16 cellular contexts compared by ENCODE assay signal in the genomic region with DNA sequence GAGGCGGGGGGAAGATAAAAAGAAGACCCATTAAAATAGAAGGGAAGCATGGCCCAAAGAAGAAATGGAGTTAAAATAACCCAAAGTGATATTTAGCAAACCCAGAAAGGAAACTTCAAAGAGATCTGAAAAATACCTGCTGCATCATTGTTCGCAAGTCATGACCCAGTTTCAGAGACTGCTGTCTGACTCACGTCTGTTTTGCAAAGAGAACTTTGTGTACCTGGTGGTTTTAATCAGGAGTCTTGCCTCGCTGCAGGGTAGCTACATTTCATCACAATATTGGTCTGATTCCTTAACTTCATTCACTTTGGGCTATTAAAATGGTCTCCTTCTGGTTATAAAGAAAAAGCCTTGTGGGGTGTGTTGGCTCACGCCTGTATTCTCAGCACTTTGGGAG.
DNase-seq lines count a peak whose midpoint lies in the region; ATAC-seq and TF ChIP-seq lines count a peak whose summit lies in the region.
"Had no signal": no experiment of that assay in that cellular context is flagged by ENCODE, and none has a peak within 500 bp of the region (broad histone marks: within the 10 kb centered on the region; RNA-seq: fewer than 3 reads in every experiment).

No MANE protein-coding gene starts in this region.

- no peaks in the 10 kb centered on the region for H3K9me3 ChIP-seq in CD4-positive, alpha-beta memory T cell (ENCODE audit: control insufficient read depth in 1 of 2, low read length in 2 of 2)
- H3K9me3 ChIP-seq in osteoblast (ENCODE audit: low read depth, low read length) (no peaks in the 10 kb centered on the region), uterus (no peaks in the 10 kb centered on the region)

- no peaks in the 10 kb centered on the region for H4K20me1 ChIP-seq in osteoblast (ENCODE audit: insufficient read depth, low read length)
- H4K20me1 ChIP-seq: BLaER1 treated with 17β-estradiol and CSF1 and Interleukin-3, amounts not matched to agents 10 nM and 100 nM had no signal

- POLR2A ChIA-PET in CD4-positive, alpha-beta memory T cell (lab: Charles Lee; ENCODE audit: partially characterized antibody), result no interaction called here

- H3K4me1 ChIP-seq in CD4-positive, alpha-beta memory T cell (ENCODE audit: insufficient read depth, low read length), result no peaks in the 10 kb centered on the region
- H3K4me1 ChIP-seq in osteoblast (ENCODE audit: insufficient read depth, low read length) (no peaks in the 10 kb centered on the region), uterus (no peaks in the 10 kb centered on the region)

- peaks cover 1 to 2% of the 10 kb centered on the region in 2 donors for H3K27me3 Mint-ChIP-seq in CD4-positive, alpha-beta memory T cell
- no peaks in the 10 kb centered on the region for H3K27me3 Mint-ChIP-seq in activated T-helper 17 cell treated with anti-CD3 and anti-CD28 coated beads, Interleukin-2, amount 50 U/mL, for 72 hours
- H3K27me3 Mint-ChIP-seq in activated T-cell treated with anti-CD3 and anti-CD28 coated beads, Interleukin-2, amount 50 U/mL, for 72 hours (ENCODE audit: low read depth), result no peaks in the 10 kb centered on the region

- peak overlapping the region in 6 of 7 donors; percentile 18 to 76 (median 42) for H3K27ac Mint-ChIP-seq in CD4-positive, alpha-beta memory T cell
- H3K27ac Mint-ChIP-seq in activated T-helper 17 cell treated with anti-CD3 and anti-CD28 coated beads, Interleukin-2, amount 50 U/mL, for 72 hours, result no peak overlapping the region
- no peak overlapping the region for H3K27ac Mint-ChIP-seq in activated T-cell treated with anti-CD3 and anti-CD28 coated beads, Interleukin-2, amount 50 U/mL, for 72 hours
- H3K27ac Mint-ChIP-seq: CD4-positive, CD25-positive, alpha-beta regulatory T cell; GM23338 had no signal

- H3K79me2 ChIP-seq in osteoblast (ENCODE audit: insufficient read depth, low read length), result no peaks in the 10 kb centered on the region

- intact Hi-C loops in CD4-positive, alpha-beta memory T cell (cut with micrococcal nuclease), result no loop called here
- intact Hi-C loops in dorsolateral prefrontal cortex (cut with DNase I) (no loop called here), uterus (cut with DNase I; ENCODE audit: low total_unique reads) (no loop called here)

- H3K27me3 ChIP-seq in CD4-positive, alpha-beta memory T cell (ENCODE audit: insufficient read depth, low read length), result no peaks in the 10 kb centered on the region
- H3K27me3 ChIP-seq in dorsolateral prefrontal cortex (no peaks in the 10 kb centered on the region), osteoblast (ENCODE audit: insufficient read depth, low read length) (no peaks in the 10 kb centered on the region), uterus (no peaks in the 10 kb centered on the region)
- H3K27me3 ChIP-seq: BLaER1 treated with 17β-estradiol and CSF1 and Interleukin-3, amounts not matched to agents 10 nM and 100 nM had no signal

- TF ChIP-seq POLR2A in uterus (IDR thresholded peaks at IDR 0.05), result no peak

- TF ChIP-seq CTCF in dorsolateral prefrontal cortex (IDR thresholded peaks at IDR 0.05 in 54 of 56, conservative IDR thresholded peaks at IDR 0.05 in 2 of 56; ENCODE audit: low read depth in 1 of 56, partially characterized antibody in 56 of 56) (no peak), osteoblast (IDR thresholded peaks at IDR 0.05; ENCODE audit: extremely low read depth, low read depth, low read length) (no peak), uterus (IDR thresholded peaks at IDR 0.05) (no peak)

- peak; percentile 62 for ATAC-seq in activated T-helper 17 cell treated with anti-CD3 and anti-CD28 coated beads, Interleukin-2, amount 50 U/mL, for 72 hours (replicated peaks)
- ATAC-seq in activated T-cell treated with anti-CD3 and anti-CD28 coated beads, Interleukin-2, amount 50 U/mL, for 72 hours (replicated peaks in 1 of 2), result no peak
- ATAC-seq in GM21526 (IDR thresholded peaks at IDR 0.05; ENCODE audit: low FRiP score, unreplicated experiment) (no peak), HG03175 (IDR thresholded peaks at IDR 0.05; ENCODE audit: unreplicated experiment) (no peak)
- ATAC-seq: GM12878, GM23338 had no signal

- H3K36me3 Mint-ChIP-seq in CD4-positive, alpha-beta memory T cell, result no peaks in the 10 kb centered on the region
- no peaks in the 10 kb centered on the region for H3K36me3 Mint-ChIP-seq in activated T-helper 17 cell treated with anti-CD3 and anti-CD28 coated beads, Interleukin-2, amount 50 U/mL, for 72 hours (ENCODE audit: low read depth)
- no peaks in the 10 kb centered on the region for H3K36me3 Mint-ChIP-seq in activated T-cell treated with anti-CD3 and anti-CD28 coated beads, Interleukin-2, amount 50 U/mL, for 72 hours (ENCODE audit: insufficient read depth in 2 of 2)
- H3K36me3 Mint-ChIP-seq: CD4-positive, CD25-positive, alpha-beta regulatory T cell had no signal

- no peaks in the 10 kb centered on the region for H3K4me1 Mint-ChIP-seq in CD4-positive, alpha-beta memory T cell
- H3K4me1 Mint-ChIP-seq in activated T-helper 17 cell treated with anti-CD3 and anti-CD28 coated beads, Interleukin-2, amount 50 U/mL, for 72 hours, result no peaks in the 10 kb centered on the region
- H3K4me1 Mint-ChIP-seq in activated T-cell treated with anti-CD3 and anti-CD28 coated beads, Interleukin-2, amount 50 U/mL, for 72 hours (ENCODE audit: low read depth), result no peaks in the 10 kb centered on the region
- H3K4me1 Mint-ChIP-seq: CD4-positive, CD25-positive, alpha-beta regulatory T cell; GM23338 had no signal

- peaks cover 0 to 5% (median 0%) of the 10 kb centered on the region in 8 donors for H3K9me3 Mint-ChIP-seq in CD4-positive, alpha-beta memory T cell
- no peaks in the 10 kb centered on the region for H3K9me3 Mint-ChIP-seq in activated T-helper 17 cell treated with anti-CD3 and anti-CD28 coated beads, Interleukin-2, amount 50 U/mL, for 72 hours
- H3K9me3 Mint-ChIP-seq in activated T-cell treated with anti-CD3 and anti-CD28 coated beads, Interleukin-2, amount 50 U/mL, for 72 hours, result peaks cover 2 to 3% of the 10 kb centered on the region in 2 donors

- H2AFZ ChIP-seq in osteoblast (ENCODE audit: low read length), result no peak overlapping the region
- H2AFZ ChIP-seq: GM23338 had no signal

- no peak overlapping the region for H3K4me3 Mint-ChIP-seq in CD4-positive, alpha-beta memory T cell
- H3K4me3 Mint-ChIP-seq in activated T-helper 17 cell treated with anti-CD3 and anti-CD28 coated beads, Interleukin-2, amount 50 U/mL, for 72 hours, result no peak overlapping the region
- H3K4me3 Mint-ChIP-seq in activated T-cell treated with anti-CD3 and anti-CD28 coated beads, Interleukin-2, amount 50 U/mL, for 72 hours, result no peak overlapping the region
- H3K4me3 Mint-ChIP-seq: CD4-positive, CD25-positive, alpha-beta regulatory T cell; GM23338 had no signal

- H3K4me3 ChIP-seq in CD4-positive, alpha-beta memory T cell (ENCODE audit: low read length in 2 of 2), result no peak overlapping the region
- H3K4me3 ChIP-seq in dorsolateral prefrontal cortex (no peak overlapping the region), osteoblast (ENCODE audit: insufficient read depth, low read length) (no peak overlapping the region), uterus (no peak overlapping the region)
- H3K4me3 ChIP-seq: BLaER1 treated with 17β-estradiol and CSF1 and Interleukin-3, amounts not matched to agents 10 nM and 100 nM; GM12878; GM23338 had no signal

- CTCF ChIA-PET in CD4-positive, alpha-beta memory T cell (lab: Charles Lee; ENCODE audit: partially characterized antibody), result no interaction called here

- H3K27ac ChIP-seq in CD4-positive, alpha-beta memory T cell (ENCODE audit: low read depth, low read length), result no peak overlapping the region
- peak overlapping the region in 36 of 59 donors; percentile 6 to 80 (median 44) for H3K27ac ChIP-seq in dorsolateral prefrontal cortex
- no peak overlapping the region for H3K27ac ChIP-seq in osteoblast (ENCODE audit: low read depth, low read length)
- no peak overlapping the region for H3K27ac ChIP-seq in uterus
- H3K27ac ChIP-seq: BLaER1 treated with 17β-estradiol and CSF1 and Interleukin-3, amounts not matched to agents 10 nM and 100 nM had no signal

- H3K36me3 ChIP-seq in CD4-positive, alpha-beta memory T cell (ENCODE audit: insufficient read depth, low read length), result no peaks in the 10 kb centered on the region
- H3K36me3 ChIP-seq in osteoblast (ENCODE audit: insufficient read depth, low read length) (no peaks in the 10 kb centered on the region), uterus (no peaks in the 10 kb centered on the region)
- H3K36me3 ChIP-seq: BLaER1 treated with 17β-estradiol and CSF1 and Interleukin-3, amounts not matched to agents 10 nM and 100 nM had no signal

- DNase-seq in CD4-positive, alpha-beta memory T cell, result peak in 4 of 5 donors; percentile 3 to 37 (median 20)
- DNase-seq in dorsolateral prefrontal cortex (no peak), osteoblast (ENCODE audit: insufficient read length, low spot score, missing footprints) (peak; percentile 10), uterus (no peak)
- no peak for DNase-seq in activated T-cell treated with anti-CD3 and anti-CD28 coated beads, Interleukin-2, amount 50 U/mL, for 72 hours
- DNase-seq: 8988T; Calu3; CD4-positive, CD25-positive, alpha-beta regulatory T cell; DMS 273 treated with DMSO at 0.1 percent for 48 hours; H7 had no signal

- no peak overlapping the region for H3K4me2 ChIP-seq in osteoblast (ENCODE audit: insufficient read depth, low read length)
- H3K4me2 ChIP-seq: BLaER1 treated with 17β-estradiol and CSF1 and Interleukin-3, amounts not matched to agents 10 nM and 100 nM; GM23338 had no signal

Comparison
In these comparisons a context has a peak if more than half of its experiments do, and no peak if none do; other contexts are left out.
1. DNase-seq: peak in CD4-positive, alpha-beta memory T cell (4 of 5) and osteoblast (single experiment); none in dorsolateral prefrontal cortex (0 of 10), activated T-cell treated with anti-CD3 and anti-CD28 coated beads, Interleukin-2, amount 50 U/mL, for 72 hours (0 of 2) and uterus (0 of 2).
2. H3K27ac ChIP-seq: peak in dorsolateral prefrontal cortex (36 of 59); none in CD4-positive, alpha-beta memory T cell (single experiment), osteoblast (single experiment) and uterus (0 of 2).
3. H3K27ac Mint-ChIP-seq: peak in CD4-positive, alpha-beta memory T cell (6 of 7); none in activated T-helper 17 cell treated with anti-CD3 and anti-CD28 coated beads, Interleukin-2, amount 50 U/mL, for 72 hours (single experiment) and activated T-cell treated with anti-CD3 and anti-CD28 coated beads, Interleukin-2, amount 50 U/mL, for 72 hours (single experiment).